ENCODE assay signal across 8 cellular contexts in the genomic region with DNA sequence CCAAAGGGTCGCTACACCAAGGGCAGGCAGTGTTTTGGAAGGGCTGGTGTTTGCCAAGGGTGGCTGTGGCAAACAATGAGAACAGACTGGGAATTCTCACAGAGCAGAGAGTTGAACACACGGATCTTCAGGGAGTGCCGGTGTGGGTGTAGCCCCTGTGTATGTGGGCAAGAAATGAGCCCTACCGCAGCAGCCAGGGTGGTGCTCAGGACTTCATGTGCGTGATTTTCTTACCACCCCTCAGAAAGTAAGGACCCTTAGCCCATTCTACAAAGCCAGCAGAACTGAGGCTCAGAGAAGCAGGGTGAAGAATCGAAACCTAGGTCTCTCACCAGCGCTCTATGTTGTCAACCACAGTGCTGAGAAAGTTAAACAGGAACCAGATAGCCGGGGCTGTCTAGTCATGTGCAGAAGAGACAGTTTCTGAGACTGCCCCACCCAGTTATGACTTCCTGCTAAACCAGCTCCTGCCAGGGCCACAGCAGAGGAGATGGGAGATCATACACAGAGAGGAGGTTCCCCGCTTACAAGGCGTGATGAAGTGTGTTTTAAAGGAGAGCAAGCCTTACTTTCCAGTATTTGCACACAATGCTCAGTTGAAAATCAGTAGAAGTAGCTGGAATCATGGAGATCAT.
DNase-seq lines count a peak whose midpoint lies in the region; ATAC-seq lines count a peak whose summit lies in the region.

No MANE protein-coding gene starts in this region.

- peak; percentile 90 for DNase-seq in RPMI8226
- DNase-seq in activated naive CD4-positive, alpha-beta T cell (lab: John Stamatoyannopoulos, UW) = peak in 3 of 4 experiments; percentile 9 to 64 (median 60)
- DNase-seq in kidney tubule cell (ENCODE audit: low spot score) = peak; percentile 63
- DNase-seq in stimulated activated CD8-positive, alpha-beta memory T cell treated with anti-CD3 and anti-CD28 coated beads, Interleukin-15, amount 100 ng/mL, for 48 hours (ENCODE audit: low read depth in 2 of 2) = peak; percentile 49 to 50
- DNase-seq in NCI-H1417 treated with DMSO at 0.1 percent for 48 hours (lab: John Stamatoyannopoulos, UW) = no peak
- DNase-seq in SHP77 (lab: John Stamatoyannopoulos, UW) = no peak

- ATAC-seq in GM18870 (IDR thresholded peaks at IDR 0.05; ENCODE audit: unreplicated experiment) (peak; percentile 98), HG03060 (IDR thresholded peaks at IDR 0.05; ENCODE audit: low read depth, unreplicated experiment) (peak; percentile 96)

Comparison
In these comparisons a context has a peak if more than half of its experiments do, and no peak if none do; other contexts are left out.
1. DNase-seq: peak in RPMI8226 (single experiment), activated naive CD4-positive, alpha-beta T cell (3 of 4), kidney tubule cell (single experiment) and stimulated activated CD8-positive, alpha-beta memory T cell treated with anti-CD3 and anti-CD28 coated beads, Interleukin-15, amount 100 ng/mL, for 48 hours (2 of 2); none in NCI-H1417 treated with DMSO at 0.1 percent for 48 hours (single experiment) and SHP77 (0 of 2).